23 cellular contexts compared by ENCODE assay signal in the genomic region with DNA sequence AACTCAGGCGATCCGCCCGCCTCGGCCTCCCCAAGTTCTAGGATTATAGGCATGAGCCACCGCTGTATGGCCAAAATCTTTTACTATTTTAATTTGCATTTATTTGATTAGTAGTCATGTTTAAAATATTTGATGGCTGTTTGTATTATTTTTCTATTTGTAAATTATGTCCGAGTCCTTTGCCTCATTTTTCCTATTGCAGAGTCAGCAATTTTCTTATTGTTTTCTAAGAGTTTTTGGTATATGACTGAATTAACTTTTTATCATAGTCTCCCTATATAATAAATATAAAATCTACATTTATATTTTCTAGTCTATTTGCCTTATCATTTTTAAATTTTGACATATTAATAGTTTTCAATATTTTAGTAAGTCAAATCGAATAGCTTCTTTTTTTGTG.
"Had no signal": no experiment of that assay in that cellular context is flagged by ENCODE, and none has a peak within 500 bp of the region (broad histone marks: within the 10 kb centered on the region; RNA-seq: fewer than 3 reads in every experiment).

No MANE protein-coding gene starts in this region.

- DNase-seq: hypothalamus; immature natural killer cell; left ventricle myocardium inferior; naive thymus-derived CD8-positive, alpha-beta T cell; nucleus accumbens; pancreas; posterior cingulate gyrus; right cardiac atrium; sigmoid colon; stimulated activated CD4-positive, alpha-beta T cell treated with anti-CD3 and anti-CD28 coated beads, Interleukin-1b, Interleukin-23, amount 100 ng/mL, for 48 hours; stimulated activated CD4-positive, alpha-beta T cell treated with anti-CD3 and anti-CD28 coated beads, Interleukin-2, amount 100 ng/mL, for 48 hours; stimulated activated CD4-positive, alpha-beta T cell treated with anti-CD3 and anti-CD28 coated beads, Interleukin-4, amount 100 ng/mL, for 4 hours; stimulated activated CD8-positive, alpha-beta memory T cell treated with anti-CD3 and anti-CD28 coated beads, Interleukin-4, amount 100 ng/mL, for 48 hours; stimulated activated naive CD4-positive, alpha-beta T cell treated with Interleukin-2 at 50 U/mL for 16 hours; stimulated activated naive CD8-positive, alpha-beta T cell treated with anti-CD3 and anti-CD28 coated beads, Interleukin-15, amount 100 ng/mL, for 72 hours; substantia nigra; uterus had no signal

- ATAC-seq: naive thymus-derived CD8-positive, alpha-beta T cell; pancreas; right cardiac atrium; stimulated activated memory B cell treated with anti-CD40 and anti-IgM and Interleukin-4, amounts not matched to agents 10 μg/mL and 1 μg/mL and 100 μg/mL, for 72 hours; stimulated activated naive CD8-positive, alpha-beta T cell treated with anti-CD3 and anti-CD28 coated beads, Interleukin-15, amount 100 ng/mL, for 72 hours had no signal

- H3K4me3 ChIP-seq: left ventricle myocardium inferior, lung, pancreas, prostate gland, sigmoid colon, smooth muscle cell, tibial nerve, uterus had no signal

- H3K27ac ChIP-seq: left ventricle myocardium inferior, pancreas, prostate gland, sigmoid colon, tibial nerve, uterus had no signal

- FAIRE-seq: islet of Langerhans, pancreas had no signal

- H3K4me2 ChIP-seq: smooth muscle cell had no signal

- H3K9me3 ChIP-seq: left ventricle myocardium inferior, pancreas, prostate gland, sigmoid colon, tibial nerve, uterus had no signal

- H3K4me1 ChIP-seq: pancreas, prostate gland, tibial nerve, uterus had no signal

- H3K36me3 ChIP-seq: left ventricle myocardium inferior, pancreas, prostate gland, sigmoid colon, tibial nerve, uterus had no signal

- H3K27me3 ChIP-seq: pancreas, sigmoid colon, uterus had no signal
